ENCODE assay signal across 18 cellular contexts in genomic region chr2:239853706-239854327, GRCh38.
DNase-seq lines count a peak whose midpoint lies in the region; ATAC-seq, FAIRE-seq and TF ChIP-seq lines count a peak whose summit lies in the region.
"Had no signal": no experiment of that assay in that cellular context is flagged by ENCODE, and none has a peak within 500 bp of the region (broad histone marks: within the 10 kb centered on the region; RNA-seq: fewer than 3 reads in every experiment).

No MANE protein-coding gene starts in this region.

- no peak overlapping the region for H3K9ac ChIP-seq in BLaER1 treated with 17β-estradiol and CSF1 and Interleukin-3, amounts not matched to agents 10 nM and 100 nM

- intact Hi-C loops in esophagus muscularis mucosa (cut with DNase I) = no loop called here
- intact Hi-C loops in upper lobe of right lung (cut with DNase I) = no loop called here

- FAIRE-seq in bronchial epithelial cell (lab: Jason Lieb, UNC) = peak; percentile 28
- FAIRE-seq: A204.1, GM12878, H1 had no signal

- H3K4me1 ChIP-seq in BLaER1 treated with 17β-estradiol and CSF1 and Interleukin-3, amounts not matched to agents 10 nM and 100 nM = peaks cover 7 to 21% (median 19%) of the 10 kb centered on the region in 10 experiments; a peak in 18 of 20 replicates
- no peaks in the 10 kb centered on the region for H3K4me1 ChIP-seq in esophagus muscularis mucosa
- H3K4me1 ChIP-seq in upper lobe of right lung = no peaks in the 10 kb centered on the region
- H3K4me1 ChIP-seq: BE2C had no signal

- no peak for ATAC-seq in upper lobe of right lung
- ATAC-seq in stimulated activated memory B cell treated with anti-CD40 and anti-IgM and Interleukin-4, amounts not matched to agents 10 μg/mL and 1 μg/mL and 100 μg/mL, for 72 hours = no peak
- ATAC-seq in HG03432 (IDR thresholded peaks at IDR 0.05; ENCODE audit: unreplicated experiment) = no peak
- ATAC-seq: GM12878 had no signal

- no peak overlapping the region for H3K27ac ChIP-seq in BLaER1 treated with 17β-estradiol and CSF1 and Interleukin-3, amounts not matched to agents 10 nM and 100 nM
- H3K27ac ChIP-seq in esophagus muscularis mucosa (replicated peaks in 1 of 4) = no peak overlapping the region
- no peak overlapping the region for H3K27ac ChIP-seq in upper lobe of right lung

- peaks cover 18% of the 10 kb centered on the region for H3K9me3 Mint-ChIP-seq in stimulated activated memory B cell treated with anti-CD40 and anti-IgM and Interleukin-4, amounts not matched to agents 10 μg/mL and 1 μg/mL and 100 μg/mL, for 72 hours

- peaks cover 54% of the 10 kb centered on the region for H3K27me3 Mint-ChIP-seq in stimulated activated memory B cell treated with anti-CD40 and anti-IgM and Interleukin-4, amounts not matched to agents 10 μg/mL and 1 μg/mL and 100 μg/mL, for 72 hours

- H4K20me1 ChIP-seq in BLaER1 treated with 17β-estradiol and CSF1 and Interleukin-3, amounts not matched to agents 10 nM and 100 nM = no peaks in the 10 kb centered on the region

- no peak overlapping the region for H3K4me3 Mint-ChIP-seq in stimulated activated memory B cell treated with anti-CD40 and anti-IgM and Interleukin-4, amounts not matched to agents 10 μg/mL and 1 μg/mL and 100 μg/mL, for 72 hours
- H3K4me3 Mint-ChIP-seq: CD14-positive monocyte; CD4-positive, alpha-beta memory T cell; H9 had no signal

- no peaks in the 10 kb centered on the region for H3K4me1 Mint-ChIP-seq in stimulated activated memory B cell treated with anti-CD40 and anti-IgM and Interleukin-4, amounts not matched to agents 10 μg/mL and 1 μg/mL and 100 μg/mL, for 72 hours
- H3K4me1 Mint-ChIP-seq: CD4-positive, alpha-beta memory T cell; H9 had no signal

- no peak overlapping the region for H3K4me3 ChIP-seq in BLaER1 treated with 17β-estradiol and CSF1 and Interleukin-3, amounts not matched to agents 10 nM and 100 nM
- H3K4me3 ChIP-seq in bronchial epithelial cell (ENCODE audit: low read depth, low read length) = no peak overlapping the region
- no peak overlapping the region for H3K4me3 ChIP-seq in esophagus muscularis mucosa
- no peak overlapping the region for H3K4me3 ChIP-seq in upper lobe of right lung
- H3K4me3 ChIP-seq: GM12878 had no signal

- TF ChIP-seq EP300 in esophagus muscularis mucosa (IDR thresholded peaks at IDR 0.05) = no peak

- no peaks in the 10 kb centered on the region for H3K36me3 ChIP-seq in BLaER1 treated with 17β-estradiol and CSF1 and Interleukin-3, amounts not matched to agents 10 nM and 100 nM
- no peaks in the 10 kb centered on the region for H3K36me3 ChIP-seq in bronchial epithelial cell (ENCODE audit: control insufficient read depth, insufficient read depth, low read length)
- no peaks in the 10 kb centered on the region for H3K36me3 ChIP-seq in esophagus muscularis mucosa
- H3K36me3 ChIP-seq in upper lobe of right lung = no peaks in the 10 kb centered on the region
- H3K36me3 ChIP-seq: BE2C had no signal

- no peak for TF ChIP-seq POLR2A in esophagus muscularis mucosa (IDR thresholded peaks at IDR 0.05; ENCODE audit: low read depth)

- TF ChIP-seq CTCF in bronchial epithelial cell (IDR thresholded peaks at IDR 0.05; ENCODE audit: insufficient read depth, low read length, severe bottlenecking) = no peak
- TF ChIP-seq CTCF in esophagus muscularis mucosa (IDR thresholded peaks at IDR 0.05) = no peak
- no peak for TF ChIP-seq CTCF in upper lobe of right lung (IDR thresholded peaks at IDR 0.05)

- H3K36me3 Mint-ChIP-seq in stimulated activated memory B cell treated with anti-CD40 and anti-IgM and Interleukin-4, amounts not matched to agents 10 μg/mL and 1 μg/mL and 100 μg/mL, for 72 hours = no peaks in the 10 kb centered on the region
- H3K36me3 Mint-ChIP-seq: CD14-positive monocyte had no signal

- peak overlapping the region in 6 of 11 experiments; percentile 6 to 59 (median 40); a peak in 10 of 22 replicates for H3K4me2 ChIP-seq in BLaER1 treated with 17β-estradiol and CSF1 and Interleukin-3, amounts not matched to agents 10 nM and 100 nM

- DNase-seq in bronchial epithelial cell (ENCODE audit: low read depth) = no peak
- peak; percentile 72 for DNase-seq in esophagus muscularis mucosa (ENCODE audit: extremely low spot score)
- peak; percentile 34 for DNase-seq in upper lobe of right lung
- DNase-seq in medulla oblongata (ENCODE audit: extremely low spot score) = no peak
- DNase-seq in putamen (ENCODE audit: low spot score) = no peak
- DNase-seq: ACHN; BE2C; CD4-positive, alpha-beta memory T cell; DMS79 treated with DMSO at 0.1 percent for 48 hours; EL; H9 had no signal

- whole genome bisulfite sequencing in esophagus muscularis mucosa = 76% methylated on average over 8 of the region's 8 CpGs

- no peak overlapping the region for H3K27ac Mint-ChIP-seq in stimulated activated memory B cell treated with anti-CD40 and anti-IgM and Interleukin-4, amounts not matched to agents 10 μg/mL and 1 μg/mL and 100 μg/mL, for 72 hours
- H3K27ac Mint-ChIP-seq: CD14-positive monocyte; CD4-positive, alpha-beta memory T cell; H9 had no signal

- H3K9me3 ChIP-seq in BLaER1 treated with 17β-estradiol and CSF1 and Interleukin-3, amounts not matched to agents 10 nM and 100 nM (replicated peaks in 1 of 11) = peaks cover 26 to 38% (median 31%) of the 10 kb centered on the region in 11 experiments
- H3K9me3 ChIP-seq in esophagus muscularis mucosa (peaks cover 0 to 14% (median 13%) of the 10 kb centered on the region in 4 donors), upper lobe of right lung (no peaks in the 10 kb centered on the region)
- H3K9me3 ChIP-seq: BE2C had no signal

- no peaks in the 10 kb centered on the region for H3K27me3 ChIP-seq in BLaER1 treated with 17β-estradiol and CSF1 and Interleukin-3, amounts not matched to agents 10 nM and 100 nM
- H3K27me3 ChIP-seq in bronchial epithelial cell (ENCODE audit: control insufficient read depth, insufficient read depth, low read length) (no peaks in the 10 kb centered on the region), esophagus muscularis mucosa (no peaks in the 10 kb centered on the region), upper lobe of right lung (no peaks in the 10 kb centered on the region)

Comparison
In these comparisons a context has a peak if more than half of its experiments do, and no peak if none do; other contexts are left out.
1. DNase-seq: peak in esophagus muscularis mucosa (single experiment) and upper lobe of right lung (single experiment); none in bronchial epithelial cell (single experiment), medulla oblongata (single experiment) and putamen (single experiment).